Comparison of ENCODE assay signal across 27 cellular contexts in the genomic region with DNA sequence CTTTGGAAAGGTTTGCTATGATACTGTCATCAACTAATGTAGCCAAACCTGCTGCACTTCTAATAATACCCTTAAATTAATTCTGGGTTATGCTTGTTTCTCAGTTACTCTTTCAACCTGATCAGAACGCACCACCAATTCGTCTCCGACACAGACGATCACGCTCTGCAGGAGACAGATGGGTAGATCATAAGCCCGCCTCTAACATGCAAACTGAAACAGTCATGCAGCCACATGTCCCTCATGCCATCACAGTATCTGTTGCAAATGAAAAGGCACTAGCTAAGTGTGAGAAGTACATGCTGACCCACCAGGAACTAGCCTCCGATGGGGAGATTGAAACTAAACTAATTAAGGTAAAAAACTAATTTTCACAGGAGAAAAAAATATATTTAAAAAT. TPM values are rescaled to one million over a fixed set of nuclear protein-coding genes. Genes with fewer than 3 reads are reported as not detected.
A peak's percentile ranks its signal among the peaks of the same experiment; 100 is the strongest.
DNase-seq lines count a peak whose midpoint lies in the region; ATAC-seq, FAIRE-seq and TF ChIP-seq lines count a peak whose summit lies in the region.
"Had no signal": no experiment of that assay in that cellular context is flagged by ENCODE, and none has a peak within 500 bp of the region (broad histone marks: within the 10 kb centered on the region; RNA-seq: fewer than 3 reads in every experiment).

No MANE protein-coding gene starts in this region.

- FAIRE-seq in endothelial cell of umbilical vein (lab: Jason Lieb, UNC), result peak; percentile 38
- FAIRE-seq: GM12892, HepG2 had no signal

- H3K9me1 ChIP-seq in endothelial cell of umbilical vein (replicated peaks; ENCODE audit: control insufficient read depth, extremely low read depth, insufficient read depth, low read length), result no peaks in the 10 kb centered on the region

- H4K20me1 ChIP-seq in endothelial cell of umbilical vein (replicated peaks; ENCODE audit: control insufficient read depth, extremely low read depth, insufficient read depth, low read length) (no peaks in the 10 kb centered on the region), MM.1S (ENCODE audit: insufficient read depth, low read length) (no peaks in the 10 kb centered on the region)

- TF ChIP-seq CTCF in endothelial cell of umbilical vein (IDR thresholded peaks at IDR 0.05; ENCODE audit: extremely low read depth in 1 of 2, insufficient read depth in 1 of 2, low read depth in 1 of 2, low read length in 2 of 2) (no peak), spleen (IDR thresholded peaks at IDR 0.05 in 8 of 11, conservative IDR thresholded peaks at IDR 0.05 in 3 of 11) (no peak), MM.1S (IDR thresholded peaks at IDR 0.05; ENCODE audit: low read length) (no peak)

- H2AFZ ChIP-seq in endothelial cell of umbilical vein (ENCODE audit: low read depth, low read length) (no peak overlapping the region), MM.1S (ENCODE audit: low read length) (no peak overlapping the region)
- H2AFZ ChIP-seq: GM23338 had no signal

- intact Hi-C loops in endothelial cell of umbilical vein (cut with micrococcal nuclease) (no loop called here), spleen (cut with DNase I; ENCODE audit: low total_unique reads) (no loop called here)

- POLR2A ChIA-PET in endothelial cell of umbilical vein (lab: Charles Lee), result no interaction called here

- TF ChIP-seq POLR2A in endothelial cell of umbilical vein (IDR thresholded peaks at IDR 0.05; ENCODE audit: low read depth, low read length), result no peak
- TF ChIP-seq POLR2A in spleen (IDR thresholded peaks at IDR 0.05), result no peak

- no peaks in the 10 kb centered on the region for H3F3A ChIP-seq in MM.1S (ENCODE audit: insufficient read depth, low read length)

- H3K9me2 ChIP-seq in MM.1S (replicated peaks; ENCODE audit: insufficient read depth, low read length), result no peaks in the 10 kb centered on the region

- H3K36me3 ChIP-seq in endothelial cell of umbilical vein (ENCODE audit: control insufficient read depth in 2 of 2, extremely low read depth in 1 of 2, insufficient read depth in 2 of 2, low read length in 2 of 2) (peaks cover 4 to 27% of the 10 kb centered on the region in 2 experiments), spleen (peaks cover 0 to 21% (median 0%) of the 10 kb centered on the region in 6 donors), MM.1S (replicated peaks; ENCODE audit: insufficient read depth, low read length) (peaks cover 18% of the 10 kb centered on the region)

- CTCF ChIA-PET in endothelial cell of umbilical vein (lab: Charles Lee), result no interaction called here

- DNase-seq in NCI-H1694 (lab: John Stamatoyannopoulos, UW), result peak; percentile 14
- DNase-seq in endothelial cell of umbilical vein (ENCODE audit: low read depth, low spot score), result no peak
- no peak for DNase-seq in spleen
- DNase-seq in MM.1S, result no peak
- DNase-seq: BE2C; CD8-positive, alpha-beta memory T cell; DMS 273 treated with DMSO at 0.1 percent for 48 hours; DMS79; EL; GDM1; HFFc6; Karpas-422; NCI-H1105 treated with DMSO at 0.1 percent for 48 hours; NCI-H146; NCI-H2029 treated with DMSO at 0.1 percent for 48 hours; NCI-H2227 treated with DMSO at 0.1 percent for 48 hours; NCI-H69; SHP77; T-cell had no signal

- H3K9me3 ChIP-seq in endothelial cell of umbilical vein (replicated peaks; ENCODE audit: control insufficient read depth, insufficient read depth, low read length) (no peaks in the 10 kb centered on the region), spleen (no peaks in the 10 kb centered on the region), MM.1S (replicated peaks; ENCODE audit: insufficient read depth, low read length) (no peaks in the 10 kb centered on the region)
- H3K9me3 ChIP-seq: BE2C, HAP-1 had no signal

- H3K27me3 ChIP-seq in endothelial cell of umbilical vein (ENCODE audit: control insufficient read depth in 2 of 2, insufficient read depth in 2 of 2, low read length in 2 of 2), result no peaks in the 10 kb centered on the region
- no peaks in the 10 kb centered on the region for H3K27me3 ChIP-seq in spleen (replicated peaks in 1 of 7)
- H3K27me3 ChIP-seq in MM.1S (replicated peaks; ENCODE audit: insufficient read depth, low read length), result no peaks in the 10 kb centered on the region
- H3K27me3 ChIP-seq: BE2C had no signal

- BruUV-seq in endothelial cell of umbilical vein (replicated peaks; lab: Mats Ljungman, UMichigan), result no TSS peak

- H3K79me2 ChIP-seq in endothelial cell of umbilical vein (ENCODE audit: control insufficient read depth, insufficient read depth, low read length) (no peaks in the 10 kb centered on the region), MM.1S (ENCODE audit: low read length) (no peaks in the 10 kb centered on the region)

- H3K4me3 ChIP-seq in endothelial cell of umbilical vein (replicated peaks in 1 of 3; ENCODE audit: insufficient read depth in 1 of 3, low read depth in 1 of 3, low read length in 3 of 3) (no peak overlapping the region), spleen (no peak overlapping the region), MM.1S (ENCODE audit: low read length) (no peak overlapping the region)
- H3K4me3 ChIP-seq: GM23338, HAP-1 had no signal

- H3K4me1 ChIP-seq in endothelial cell of umbilical vein (ENCODE audit: control insufficient read depth, extremely low read depth, insufficient read depth, low read length) (no peaks in the 10 kb centered on the region), spleen (peaks cover 0 to 18% (median 8%) of the 10 kb centered on the region in 6 donors), MM.1S (ENCODE audit: low read length) (no peaks in the 10 kb centered on the region)
- H3K4me1 ChIP-seq: BE2C, HAP-1 had no signal

- 92 to 98% (median 96%) methylated on average over 7 of the region's 7 CpGs for WGBS in spleen, 5 donors

- peak; percentile 78 for ATAC-seq in GM18867 (IDR thresholded peaks at IDR 0.05; ENCODE audit: unreplicated experiment)
- peak; percentile 57 for ATAC-seq in GM19395 (IDR thresholded peaks at IDR 0.05; ENCODE audit: unreplicated experiment)
- no peak for ATAC-seq in GM18511 (IDR thresholded peaks at IDR 0.05; ENCODE audit: unreplicated experiment)
- ATAC-seq: GM23338, HepG2, T-cell had no signal

- no peak overlapping the region for H3K9ac ChIP-seq in endothelial cell of umbilical vein (replicated peaks; ENCODE audit: extremely low read depth, insufficient read depth, low read length)
- no peak overlapping the region for H3K9ac ChIP-seq in MM.1S (ENCODE audit: low read length)

- H3K27ac ChIP-seq in endothelial cell of umbilical vein (ENCODE audit: insufficient read depth, low read depth, low read length), result no peak overlapping the region
- H3K27ac ChIP-seq in spleen, result no peak overlapping the region
- H3K27ac ChIP-seq in MM.1S (ENCODE audit: low read length), result no peak overlapping the region
- H3K27ac ChIP-seq: RWPE1 had no signal

- dilution Hi-C loops in endothelial cell of umbilical vein (cut with MboI; ENCODE audit: extremely low pct_ligation_motif_present, low sequenced_read_pairs), result no loop called here

- H3K4me2 ChIP-seq in endothelial cell of umbilical vein (ENCODE audit: insufficient read depth, low read length) (no peak overlapping the region), MM.1S (ENCODE audit: low read depth, low read length) (no peak overlapping the region)
- H3K4me2 ChIP-seq: GM23338 had no signal

TF ChIP-seq in endothelial cell of umbilical vein, 7 proteins besides CTCF, POLR2A, EP300 and RAD21:
- TF ChIP-seq MYC (IDR thresholded peaks at IDR 0.05; ENCODE audit: low read depth, low read length) (no peak), EZH2 (IDR thresholded peaks at IDR 0.05; ENCODE audit: borderline replicate concordance, low read depth, low read length, severe bottlenecking) (no peak), POLR2AphosphoS5 (IDR thresholded peaks at IDR 0.05; ENCODE audit: insufficient read depth, low read depth, low read length) (no peak), JUN (IDR thresholded peaks at IDR 0.05; ENCODE audit: borderline replicate concordance, insufficient read depth, insufficient read length, low read depth) (no peak), FOS (IDR thresholded peaks at IDR 0.05; ENCODE audit: borderline replicate concordance, insufficient read depth, low read length) (no peak), GATA2 (IDR thresholded peaks at IDR 0.05; ENCODE audit: insufficient read depth, insufficient read length, low read depth, low read length) (no peak)
- TF ChIP-seq, protein P1, sequence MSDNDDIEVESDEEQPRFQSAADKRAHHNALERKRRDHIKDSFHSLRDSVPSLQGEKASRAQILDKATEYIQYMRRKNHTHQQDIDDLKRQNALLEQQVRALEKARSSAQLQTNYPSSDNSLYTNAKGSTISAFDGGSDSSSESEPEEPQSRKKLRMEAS (IDR thresholded peaks at IDR 0.05; ENCODE audit: insufficient read depth, insufficient read length), result no peak

RNA-seq across cellular contexts. Expression of gene RPLP1, which starts 7.9 kb away (rescaled TPM):
- total RNA-seq in endothelial cell of umbilical vein, result 1,595 and 1,603 TPM in 2 replicates
- polyA plus RNA-seq in endothelial cell of umbilical vein, result 2,536 and 2,985 TPM in 2 replicates
- 1,451 and 1,565 TPM in 2 replicates for polyA plus RNA-seq in endothelial cell of umbilical vein (2011; cell fraction: cytosol; rRNA removed)
- polyA plus RNA-seq in endothelial cell of umbilical vein (2011; cell fraction: nucleus; rRNA removed), result 380 TPM in 2 replicates
- polyA plus RNA-seq in endothelial cell of umbilical vein (2012), result 1,498 and 2,491 TPM in 2 replicates
- polyA minus RNA-seq in endothelial cell of umbilical vein, result 467 and 555 TPM in 2 replicates
- 8,255 TPM for polyA minus RNA-seq in endothelial cell of umbilical vein (2011; cell fraction: cytosol; rRNA and poly(A)+ RNA removed)
- polyA minus RNA-seq in endothelial cell of umbilical vein (2011; cell fraction: nucleus; rRNA and poly(A)+ RNA removed), result 97.9 and 165 TPM in 2 replicates
- total RNA-seq in spleen, result 1,000 to 10,000 TPM in 4 of 7 donors, 100 to 1,000 TPM in 3; 439 to 1,791 (median 1,406) TPM
- 1,000 to 10,000 TPM; 3,122 to 3,995 (median 3,688) TPM for polyA plus RNA-seq in spleen

RNA-seq across cellular contexts. Expression of gene KIF23, which starts 30.5 kb away (rescaled TPM):
- 55.7 and 64.7 TPM in 2 replicates for total RNA-seq in endothelial cell of umbilical vein
- 14.0 and 25.4 TPM in 2 replicates for polyA plus RNA-seq in endothelial cell of umbilical vein
- polyA plus RNA-seq in endothelial cell of umbilical vein (2011; cell fraction: cytosol; rRNA removed), result 23.7 and 31.0 TPM in 2 replicates
- polyA plus RNA-seq in endothelial cell of umbilical vein (2011; cell fraction: nucleus; rRNA removed), result 71.9 and 128 TPM in 2 replicates
- polyA plus RNA-seq in endothelial cell of umbilical vein (2012), result 18.1 and 38.9 TPM in 2 replicates
- 25.9 and 32.5 TPM in 2 replicates for polyA minus RNA-seq in endothelial cell of umbilical vein
- 58.3 TPM for polyA minus RNA-seq in endothelial cell of umbilical vein (2011; cell fraction: cytosol; rRNA and poly(A)+ RNA removed)
- 34.8 and 42.8 TPM in 2 replicates for polyA minus RNA-seq in endothelial cell of umbilical vein (2011; cell fraction: nucleus; rRNA and poly(A)+ RNA removed)
- 1 to 10 TPM; 1.6 to 9.2 (median 6.5) TPM for total RNA-seq in spleen
- polyA plus RNA-seq in spleen, result 1 to 10 TPM in 2 of 3 donors, under 1 TPM in 1; 0.89 to 3.1 (median 2.4) TPM
